1 cellular context compared by ENCODE assay signal in the genomic region with DNA sequence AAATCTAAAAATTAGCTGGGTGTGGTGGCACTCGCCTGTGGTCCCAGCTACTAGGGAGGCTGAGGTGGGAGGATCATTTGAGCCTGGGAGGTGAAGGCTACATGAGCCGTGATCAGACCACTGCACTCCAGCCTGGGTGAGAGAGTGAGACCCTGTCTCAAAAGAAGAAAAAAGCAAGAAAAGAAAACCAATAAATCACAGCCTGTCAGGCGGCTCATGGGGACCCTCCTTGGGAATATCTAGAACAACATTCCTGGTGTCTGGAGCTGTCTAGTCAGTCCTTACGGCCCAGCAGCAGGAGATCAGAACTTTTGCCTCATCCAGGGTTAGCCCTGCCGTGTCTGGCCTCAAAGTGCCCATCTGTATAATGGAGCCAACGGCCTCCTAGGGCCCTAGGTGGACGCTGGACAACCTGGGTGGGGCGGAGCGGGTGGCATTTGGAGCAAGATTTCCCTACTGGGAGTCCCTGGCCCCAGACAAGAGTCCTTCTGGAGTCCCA.
TF ChIP-seq lines count a peak whose summit lies in the region.

No MANE protein-coding gene starts in this region.

TF ChIP-seq in GM23338, 12 proteins besides CTCF, POLR2A, EP300 and RAD21:
- TF ChIP-seq ZNF462 (CRISPR knock-in tag; IDR thresholded peaks at IDR 0.05) (no peak), ZNF114 (CRISPR knock-in tag; IDR thresholded peaks at IDR 0.05) (no peak), EZH2 (IDR thresholded peaks at IDR 0.05; ENCODE audit: low read depth, unreplicated experiment) (no peak), STAT1 (IDR thresholded peaks at IDR 0.05; ENCODE audit: unreplicated experiment) (no peak), CREB1 (CRISPR knock-in tag; IDR thresholded peaks at IDR 0.05; ENCODE audit: low read depth) (no peak), ZNF331 (CRISPR knock-in tag; IDR thresholded peaks at IDR 0.05; ENCODE audit: low read depth) (no peak), JUNB (IDR thresholded peaks at IDR 0.05; ENCODE audit: unreplicated experiment) (no peak), POLR2AphosphoS5 (IDR thresholded peaks at IDR 0.05; ENCODE audit: low read depth) (no peak), NANOG (IDR thresholded peaks at IDR 0.05; ENCODE audit: borderline replicate concordance) (no peak), ETS1 (IDR thresholded peaks at IDR 0.05) (no peak), REST (IDR thresholded peaks at IDR 0.05; ENCODE audit: unreplicated experiment) (no peak), EZH2phosphoT487 (IDR thresholded peaks at IDR 0.05; ENCODE audit: unreplicated experiment) (no peak)
